Comparison of ENCODE assay signal across 23 cellular contexts in genomic region chr3:150035400-150035799, GRCh38.
DNase-seq lines count a peak whose midpoint lies in the region; ATAC-seq and TF ChIP-seq lines count a peak whose summit lies in the region.
"Had no signal": no experiment of that assay in that cellular context is flagged by ENCODE, and none has a peak within 500 bp of the region (broad histone marks: within the 10 kb centered on the region; RNA-seq: fewer than 3 reads in every experiment).

No MANE protein-coding gene starts in this region.

- no peak overlapping the region for H3K9ac ChIP-seq in neural cell (ENCODE audit: low read length)

- H3K4me3 Mint-ChIP-seq in brain, result no peak overlapping the region
- no peak overlapping the region for H3K4me3 Mint-ChIP-seq in CD14-positive monocyte
- H3K4me3 Mint-ChIP-seq in stimulated activated naive CD8-positive, alpha-beta T cell treated with anti-CD3 and anti-CD28 coated beads, Interleukin-15, amount 100 ng/mL, for 72 hours, result no peak overlapping the region
- H3K4me3 Mint-ChIP-seq in chondrocyte (ENCODE audit: unreplicated experiment), result no peak overlapping the region
- H3K4me3 Mint-ChIP-seq: CD4-positive, CD25-positive, alpha-beta regulatory T cell; dendritic cell treated with granulocyte-macrophage colony-stimulating factor and Interleukin-4, amounts not matched to agents 40 ng/mL and 50 ng/mL, for 4 days; naive B cell; stimulated activated memory B cell treated with anti-CD40 and anti-IgM and Interleukin-4, amounts not matched to agents 10 μg/mL and 1 μg/mL and 100 μg/mL, for 72 hours had no signal

- H4K20me1 ChIP-seq in neural cell (ENCODE audit: insufficient read depth), result no peaks in the 10 kb centered on the region

- H2AFZ ChIP-seq in neural cell (ENCODE audit: low read depth, low read length), result no peak overlapping the region
- H2AFZ ChIP-seq: hepatocyte had no signal

- peak; percentile 74 for TF ChIP-seq EP300 in neural cell (conservative IDR thresholded peaks at IDR 0.05; ENCODE audit: poor library complexity, severe bottlenecking)

- intact Hi-C loops in CD14-positive monocyte (cut with micrococcal nuclease), result no loop called here

- in situ Hi-C loops in G401 (cut with HindIII; ENCODE audit: low sequenced_read_pairs), result no loop called here

- H3F3A ChIP-seq in neural cell (ENCODE audit: insufficient read depth, low read length, poor library complexity, severe bottlenecking), result no peaks in the 10 kb centered on the region

- H3K9me2 ChIP-seq in neural cell (ENCODE audit: insufficient read depth, low read length), result no peaks in the 10 kb centered on the region

- H3K36me3 ChIP-seq in neural cell (ENCODE audit: insufficient read depth, low read length), result no peaks in the 10 kb centered on the region
- H3K36me3 ChIP-seq: pancreas, thoracic aorta had no signal

- H3K27ac ChIP-seq in neural cell (ENCODE audit: low read length), result no peak overlapping the region
- H3K27ac ChIP-seq: hepatocyte, pancreas, SK-N-MC, thoracic aorta had no signal

- peak overlapping the region; percentile 49 for H3K4me2 ChIP-seq in neural cell (ENCODE audit: low read length)
- H3K4me2 ChIP-seq: hepatocyte had no signal

- no peak for TF ChIP-seq CTCF in brain (conservative IDR thresholded peaks at IDR 0.05)
- no peak for TF ChIP-seq CTCF in neural cell (IDR thresholded peaks at IDR 0.05; ENCODE audit: poor library complexity, severe bottlenecking)
- no peak for TF ChIP-seq CTCF in CD14-positive monocyte (IDR thresholded peaks at IDR 0.05)
- no peak for TF ChIP-seq CTCF in chondrocyte (IDR thresholded peaks at IDR 0.05)

- H3K9me3 ChIP-seq in neural cell (ENCODE audit: low read length), result no peaks in the 10 kb centered on the region
- H3K9me3 ChIP-seq: pancreas, thoracic aorta had no signal

- H3K36me3 Mint-ChIP-seq in brain (no peaks in the 10 kb centered on the region), CD14-positive monocyte (no peaks in the 10 kb centered on the region), chondrocyte (ENCODE audit: low read depth) (no peaks in the 10 kb centered on the region)
- H3K36me3 Mint-ChIP-seq: CD4-positive, CD25-positive, alpha-beta regulatory T cell; naive B cell; stimulated activated memory B cell treated with anti-CD40 and anti-IgM and Interleukin-4, amounts not matched to agents 10 μg/mL and 1 μg/mL and 100 μg/mL, for 72 hours had no signal

- H3K4me1 Mint-ChIP-seq in brain (peaks cover 58% of the 10 kb centered on the region), CD14-positive monocyte (no peaks in the 10 kb centered on the region), chondrocyte (ENCODE audit: low read depth) (peaks cover 23% of the 10 kb centered on the region)
- no peaks in the 10 kb centered on the region for H3K4me1 Mint-ChIP-seq in stimulated activated naive CD8-positive, alpha-beta T cell treated with anti-CD3 and anti-CD28 coated beads, Interleukin-15, amount 100 ng/mL, for 72 hours
- H3K4me1 Mint-ChIP-seq: CD4-positive, CD25-positive, alpha-beta regulatory T cell; naive B cell; stimulated activated memory B cell treated with anti-CD40 and anti-IgM and Interleukin-4, amounts not matched to agents 10 μg/mL and 1 μg/mL and 100 μg/mL, for 72 hours had no signal

- H3K4me3 ChIP-seq in neural cell (ENCODE audit: low read length), result no peak overlapping the region
- H3K4me3 ChIP-seq: hepatocyte, pancreas, SK-N-MC, thoracic aorta had no signal

- H3K79me2 ChIP-seq in neural cell (replicated peaks; ENCODE audit: insufficient read depth, low read length), result no peaks in the 10 kb centered on the region
- H3K79me2 ChIP-seq: hepatocyte had no signal

- DNase-seq in G401 (ENCODE audit: low spot score) (peak; percentile 6), NCI-H146 (lab: John Stamatoyannopoulos, UW) (peak; percentile 45), CD14-positive monocyte (ENCODE audit: low spot score) (no peak), chondrocyte (ENCODE audit: low spot score) (no peak)
- DNase-seq in stimulated activated naive CD8-positive, alpha-beta T cell treated with anti-CD3 and anti-CD28 coated beads, Interleukin-15, amount 100 ng/mL, for 72 hours, result no peak
- DNase-seq: activated CD4-positive, alpha-beta T cell treated with anti-CD3 and anti-CD28 coated beads, Interleukin-2, amount 50 U/mL, for 4 hours; activated gamma-delta T cell; CD4-positive, CD25-positive, alpha-beta regulatory T cell; DMS153; kidney; naive B cell; NCI-H1105 treated with DMSO at 0.1 percent for 48 hours; NCI-H446 treated with DMSO at 0.1 percent for 48 hours; stimulated activated CD4-positive, alpha-beta T cell treated with anti-CD3 and anti-CD28 coated beads, Interleukin-1b, Interleukin-23, amount 100 ng/mL, for 48 hours had no signal

- H3K27ac Mint-ChIP-seq in brain (peak overlapping the region in 4 of 5 experiments; percentile 44 to 93 (median 46)), CD14-positive monocyte (no peak overlapping the region), chondrocyte (ENCODE audit: unreplicated experiment) (no peak overlapping the region)
- H3K27ac Mint-ChIP-seq in stimulated activated naive CD8-positive, alpha-beta T cell treated with anti-CD3 and anti-CD28 coated beads, Interleukin-15, amount 100 ng/mL, for 72 hours, result no peak overlapping the region
- H3K27ac Mint-ChIP-seq: CD4-positive, CD25-positive, alpha-beta regulatory T cell; dendritic cell treated with granulocyte-macrophage colony-stimulating factor and Interleukin-4, amounts not matched to agents 40 ng/mL and 50 ng/mL, for 4 days; naive B cell; stimulated activated memory B cell treated with anti-CD40 and anti-IgM and Interleukin-4, amounts not matched to agents 10 μg/mL and 1 μg/mL and 100 μg/mL, for 72 hours had no signal

- H3K9me3 Mint-ChIP-seq in brain, result peaks cover 0 to 7% (median 6%) of the 10 kb centered on the region in 5 experiments
- H3K9me3 Mint-ChIP-seq in CD14-positive monocyte, result peaks cover 0 to 9% (median 6%) of the 10 kb centered on the region in 7 donors
- H3K9me3 Mint-ChIP-seq in stimulated activated naive CD8-positive, alpha-beta T cell treated with anti-CD3 and anti-CD28 coated beads, Interleukin-15, amount 100 ng/mL, for 72 hours, result peaks cover 0 to 3% of the 10 kb centered on the region in 2 donors
- peaks cover 2% of the 10 kb centered on the region for H3K9me3 Mint-ChIP-seq in chondrocyte (ENCODE audit: low read depth)
- H3K9me3 Mint-ChIP-seq: stimulated activated memory B cell treated with anti-CD40 and anti-IgM and Interleukin-4, amounts not matched to agents 10 μg/mL and 1 μg/mL and 100 μg/mL, for 72 hours had no signal

- H3K27me3 Mint-ChIP-seq in brain (no peaks in the 10 kb centered on the region), CD14-positive monocyte (ENCODE audit: low read depth in 3 of 3) (peaks cover 2 to 8% (median 4%) of the 10 kb centered on the region in 3 donors), chondrocyte (ENCODE audit: low read depth) (no peaks in the 10 kb centered on the region)
- H3K27me3 Mint-ChIP-seq in stimulated activated naive CD8-positive, alpha-beta T cell treated with anti-CD3 and anti-CD28 coated beads, Interleukin-15, amount 100 ng/mL, for 72 hours, result peaks cover 26% of the 10 kb centered on the region
- H3K27me3 Mint-ChIP-seq: dendritic cell treated with granulocyte-macrophage colony-stimulating factor and Interleukin-4, amounts not matched to agents 40 ng/mL and 50 ng/mL, for 4 days had no signal

- TF ChIP-seq RAD21 in neural cell (conservative IDR thresholded peaks at IDR 0.05), result no peak

- no peaks in the 10 kb centered on the region for H3K27me3 ChIP-seq in neural cell (ENCODE audit: insufficient read depth, low read depth, low read length)
- H3K27me3 ChIP-seq: hepatocyte, pancreas had no signal

- no peak for ATAC-seq in stimulated activated naive CD8-positive, alpha-beta T cell treated with anti-CD3 and anti-CD28 coated beads, Interleukin-15, amount 100 ng/mL, for 72 hours
- ATAC-seq: HepG2; stimulated activated memory B cell treated with anti-CD40 and anti-IgM and Interleukin-4, amounts not matched to agents 10 μg/mL and 1 μg/mL and 100 μg/mL, for 72 hours had no signal

TF ChIP-seq in neural cell, 6 proteins besides CTCF, POLR2A, EP300 and RAD21:
- no peak for TF ChIP-seq TAF1 (IDR thresholded peaks at IDR 0.05; ENCODE audit: low read depth)
- TF ChIP-seq SMC3 (conservative IDR thresholded peaks at IDR 0.05; ENCODE audit: poor library complexity), result no peak
- no peak for TF ChIP-seq MXI1 (conservative IDR thresholded peaks at IDR 0.05; ENCODE audit: poor library complexity, severe bottlenecking)
- TF ChIP-seq, protein P1, sequence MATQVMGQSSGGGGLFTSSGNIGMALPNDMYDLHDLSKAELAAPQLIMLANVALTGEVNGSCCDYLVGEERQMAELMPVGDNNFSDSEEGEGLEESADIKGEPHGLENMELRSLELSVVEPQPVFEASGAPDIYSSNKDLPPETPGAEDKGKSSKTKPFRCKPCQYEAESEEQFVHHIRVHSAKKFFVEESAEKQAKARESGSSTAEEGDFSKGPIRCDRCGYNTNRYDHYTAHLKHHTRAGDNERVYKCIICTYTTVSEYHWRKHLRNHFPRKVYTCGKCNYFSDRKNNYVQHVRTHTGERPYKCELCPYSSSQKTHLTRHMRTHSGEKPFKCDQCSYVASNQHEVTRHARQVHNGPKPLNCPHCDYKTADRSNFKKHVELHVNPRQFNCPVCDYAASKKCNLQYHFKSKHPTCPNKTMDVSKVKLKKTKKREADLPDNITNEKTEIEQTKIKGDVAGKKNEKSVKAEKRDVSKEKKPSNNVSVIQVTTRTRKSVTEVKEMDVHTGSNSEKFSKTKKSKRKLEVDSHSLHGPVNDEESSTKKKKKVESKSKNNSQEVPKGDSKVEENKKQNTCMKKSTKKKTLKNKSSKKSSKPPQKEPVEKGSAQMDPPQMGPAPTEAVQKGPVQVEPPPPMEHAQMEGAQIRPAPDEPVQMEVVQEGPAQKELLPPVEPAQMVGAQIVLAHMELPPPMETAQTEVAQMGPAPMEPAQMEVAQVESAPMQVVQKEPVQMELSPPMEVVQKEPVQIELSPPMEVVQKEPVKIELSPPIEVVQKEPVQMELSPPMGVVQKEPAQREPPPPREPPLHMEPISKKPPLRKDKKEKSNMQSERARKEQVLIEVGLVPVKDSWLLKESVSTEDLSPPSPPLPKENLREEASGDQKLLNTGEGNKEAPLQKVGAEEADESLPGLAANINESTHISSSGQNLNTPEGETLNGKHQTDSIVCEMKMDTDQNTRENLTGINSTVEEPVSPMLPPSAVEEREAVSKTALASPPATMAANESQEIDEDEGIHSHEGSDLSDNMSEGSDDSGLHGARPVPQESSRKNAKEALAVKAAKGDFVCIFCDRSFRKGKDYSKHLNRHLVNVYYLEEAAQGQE (IDR thresholded peaks at IDR 0.05; ENCODE audit: borderline replicate concordance), result peak; percentile 54
- TF ChIP-seq POLR2AphosphoS5 (IDR thresholded peaks at IDR 0.05), result peak; percentile 81

Comparison
In these comparisons a context has a peak if more than half of its experiments do, and no peak if none do; other contexts are left out.
1. DNase-seq: peak in G401 (single experiment) and NCI-H146 (single experiment); none in CD14-positive monocyte (single experiment), stimulated activated naive CD8-positive, alpha-beta T cell treated with anti-CD3 and anti-CD28 coated beads, Interleukin-15, amount 100 ng/mL, for 72 hours (0 of 2) and chondrocyte (single experiment).
2. H3K27ac Mint-ChIP-seq: peak in brain (4 of 5); none in CD14-positive monocyte (0 of 7), stimulated activated naive CD8-positive, alpha-beta T cell treated with anti-CD3 and anti-CD28 coated beads, Interleukin-15, amount 100 ng/mL, for 72 hours (0 of 2) and chondrocyte (single experiment).